In the genomic region with DNA sequence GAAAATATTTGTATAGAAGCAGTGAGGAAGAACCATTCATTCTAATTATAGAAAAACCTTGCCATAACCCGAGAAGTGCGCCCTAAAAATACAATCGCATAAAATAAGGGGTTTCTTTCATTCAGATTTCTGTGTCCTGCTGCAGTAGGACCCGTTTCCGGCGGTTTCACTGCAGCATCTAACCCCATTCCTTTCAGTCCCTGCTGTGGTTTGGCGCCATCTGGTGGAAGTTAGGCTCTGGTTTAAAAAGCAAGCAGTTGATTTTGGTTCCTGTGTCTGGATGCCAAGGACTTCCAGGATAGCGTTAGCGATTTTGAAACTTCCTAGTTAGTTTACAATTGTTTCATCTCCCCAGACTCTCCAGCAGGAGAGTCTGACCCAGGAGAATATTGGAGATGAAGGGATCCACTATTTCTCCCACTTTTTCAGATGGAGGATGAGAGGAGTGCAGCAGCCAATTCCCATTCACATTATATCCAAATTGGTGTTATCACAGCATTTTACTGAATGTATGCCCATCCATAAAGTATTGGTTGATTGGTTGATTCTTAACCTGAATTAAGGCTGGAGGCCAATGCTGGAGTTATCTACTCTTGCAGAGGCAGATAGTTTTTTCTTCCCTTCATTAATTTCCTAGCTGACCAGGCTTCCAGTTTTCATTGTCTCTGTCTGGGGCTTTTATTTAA, we compare ENCODE assay signal across 8 cellular contexts.
DNase-seq lines count a peak whose midpoint lies in the region; ATAC-seq and TF ChIP-seq lines count a peak whose summit lies in the region.

No MANE protein-coding gene starts in this region.

- no peak overlapping the region; the same call in 1 of the 2 replicates for H3K27ac Mint-ChIP-seq in GM23338
- no peak overlapping the region for H3K27ac Mint-ChIP-seq in activated T-helper 17 cell treated with anti-CD3 and anti-CD28 coated beads, Interleukin-2, amount 50 U/mL, for 72 hours

- H3K4me1 Mint-ChIP-seq in GM23338, result peaks cover 10% of the 10 kb centered on the region
- no peaks in the 10 kb centered on the region for H3K4me1 Mint-ChIP-seq in activated T-helper 17 cell treated with anti-CD3 and anti-CD28 coated beads, Interleukin-2, amount 50 U/mL, for 72 hours

- peak; percentile 98 for TF ChIP-seq CTCF in GM23338 (conservative IDR thresholded peaks at IDR 0.05; ENCODE audit: low read depth in 2 of 2)
- TF ChIP-seq CTCF in foreskin keratinocyte (conservative IDR thresholded peaks at IDR 0.05), result peak; percentile 92
- peak; percentile 64 to 92 (median 82) for TF ChIP-seq CTCF in thyroid gland (IDR thresholded peaks at IDR 0.05)

- no peaks in the 10 kb centered on the region for H3F3A ChIP-seq in GM23338 (replicated peaks; ENCODE audit: low read depth)

- H3K36me3 ChIP-seq in GM23338 (ENCODE audit: insufficient read depth) (no peaks in the 10 kb centered on the region), thyroid gland (no peaks in the 10 kb centered on the region)

- intact Hi-C loops in thyroid gland (cut with DNase I), result loop anchor here (10.0 kb wide), 1 partner anchor 528 kb away; no protein-coding TSS in a partner anchor

- TF ChIP-seq POLR2A in thyroid gland (IDR thresholded peaks at IDR 0.05), result no peak

- H3K36me3 Mint-ChIP-seq in GM23338 (ENCODE audit: low read depth), result no peaks in the 10 kb centered on the region
- no peaks in the 10 kb centered on the region for H3K36me3 Mint-ChIP-seq in activated T-helper 17 cell treated with anti-CD3 and anti-CD28 coated beads, Interleukin-2, amount 50 U/mL, for 72 hours (ENCODE audit: low read depth)

- peak; percentile 88 for DNase-seq in EL
- peak; percentile 97 for DNase-seq in GM23338 (ENCODE audit: low spot score)
- DNase-seq in LHCN-M2 (ENCODE audit: low read depth), result peak; percentile 90
- peak; percentile 79 for DNase-seq in RKO (ENCODE audit: low spot score)
- peak in 1 of 2 donors; percentile 64 for DNase-seq in foreskin keratinocyte
- DNase-seq in occipital lobe (lab: John Stamatoyannopoulos, UW), result peak; percentile 81
- DNase-seq in thyroid gland, result peak; percentile 86 to 91

- H3K4me1 ChIP-seq in GM23338 (ENCODE audit: insufficient read depth) (no peaks in the 10 kb centered on the region), foreskin keratinocyte (no peaks in the 10 kb centered on the region), thyroid gland (peaks cover 0 to under 1% of the 10 kb centered on the region in 2 donors)

- H3K9me3 Mint-ChIP-seq in GM23338, result no peaks in the 10 kb centered on the region; the same call in 2 of the 3 replicates
- H3K9me3 Mint-ChIP-seq in activated T-helper 17 cell treated with anti-CD3 and anti-CD28 coated beads, Interleukin-2, amount 50 U/mL, for 72 hours, result no peaks in the 10 kb centered on the region

- no peak overlapping the region for H3K4me2 ChIP-seq in GM23338

- H3K27me3 Mint-ChIP-seq in GM23338 (ENCODE audit: insufficient read depth, low read depth, poor library complexity), result peaks cover 4% of the 10 kb centered on the region
- H3K27me3 Mint-ChIP-seq in activated T-helper 17 cell treated with anti-CD3 and anti-CD28 coated beads, Interleukin-2, amount 50 U/mL, for 72 hours, result no peaks in the 10 kb centered on the region

- H3K79me2 ChIP-seq in GM23338 (replicated peaks; ENCODE audit: insufficient read depth), result no peaks in the 10 kb centered on the region

- no peaks in the 10 kb centered on the region for H3K9me2 ChIP-seq in GM23338 (ENCODE audit: insufficient read depth)

- ATAC-seq in GM23338, result peak; percentile 98
- ATAC-seq in activated T-helper 17 cell treated with anti-CD3 and anti-CD28 coated beads, Interleukin-2, amount 50 U/mL, for 72 hours (replicated peaks), result peak; percentile 29
- peak; percentile 89 for ATAC-seq in foreskin keratinocyte

- H3K4me3 ChIP-seq in GM23338, result no peak overlapping the region
- H3K4me3 ChIP-seq in thyroid gland (replicated peaks in 1 of 3), result no peak overlapping the region

- H3K27me3 ChIP-seq in GM23338 (ENCODE audit: insufficient read depth) (no peaks in the 10 kb centered on the region), foreskin keratinocyte (peaks cover 5% of the 10 kb centered on the region), thyroid gland (no peaks in the 10 kb centered on the region)

- no peaks in the 10 kb centered on the region for H4K20me1 ChIP-seq in GM23338 (replicated peaks; ENCODE audit: insufficient read depth)

- no peaks in the 10 kb centered on the region for H3K9me3 ChIP-seq in thyroid gland

- H3K27ac ChIP-seq in GM23338 (ENCODE audit: low read depth), result no peak overlapping the region
- H3K27ac ChIP-seq in foreskin keratinocyte, result no peak overlapping the region
- H3K27ac ChIP-seq in thyroid gland, result no peak overlapping the region

- H2AFZ ChIP-seq in GM23338, result peak overlapping the region; percentile 14; the same call in 1 of the 2 replicates

- no peak overlapping the region for H3K4me3 Mint-ChIP-seq in GM23338
- H3K4me3 Mint-ChIP-seq in activated T-helper 17 cell treated with anti-CD3 and anti-CD28 coated beads, Interleukin-2, amount 50 U/mL, for 72 hours, result no peak overlapping the region

- 1 to 4% methylated on average over 9 of the region's 9 CpGs for WGBS in thyroid gland, 2 donors

TF ChIP-seq in GM23338, 12 proteins besides CTCF, POLR2A, EP300 and RAD21:
- peak; percentile 27; the same call in 1 of the 2 replicates for TF ChIP-seq NANOG (IDR thresholded peaks at IDR 0.05; ENCODE audit: borderline replicate concordance)
- TF ChIP-seq ZNF114 (CRISPR knock-in tag; IDR thresholded peaks at IDR 0.05), result no peak

Comparison
In these comparisons a context has a peak if more than half of its experiments do, and no peak if none do; other contexts are left out.
1. ATAC-seq: peak in every context shown above with its lines; median percentile 98 in GM23338; 89 in foreskin keratinocyte; 29 in activated T-helper 17 cell treated with anti-CD3 and anti-CD28 coated beads, Interleukin-2, amount 50 U/mL, for 72 hours.